ENCODE assay signal across 8 cellular contexts in the genomic region with DNA sequence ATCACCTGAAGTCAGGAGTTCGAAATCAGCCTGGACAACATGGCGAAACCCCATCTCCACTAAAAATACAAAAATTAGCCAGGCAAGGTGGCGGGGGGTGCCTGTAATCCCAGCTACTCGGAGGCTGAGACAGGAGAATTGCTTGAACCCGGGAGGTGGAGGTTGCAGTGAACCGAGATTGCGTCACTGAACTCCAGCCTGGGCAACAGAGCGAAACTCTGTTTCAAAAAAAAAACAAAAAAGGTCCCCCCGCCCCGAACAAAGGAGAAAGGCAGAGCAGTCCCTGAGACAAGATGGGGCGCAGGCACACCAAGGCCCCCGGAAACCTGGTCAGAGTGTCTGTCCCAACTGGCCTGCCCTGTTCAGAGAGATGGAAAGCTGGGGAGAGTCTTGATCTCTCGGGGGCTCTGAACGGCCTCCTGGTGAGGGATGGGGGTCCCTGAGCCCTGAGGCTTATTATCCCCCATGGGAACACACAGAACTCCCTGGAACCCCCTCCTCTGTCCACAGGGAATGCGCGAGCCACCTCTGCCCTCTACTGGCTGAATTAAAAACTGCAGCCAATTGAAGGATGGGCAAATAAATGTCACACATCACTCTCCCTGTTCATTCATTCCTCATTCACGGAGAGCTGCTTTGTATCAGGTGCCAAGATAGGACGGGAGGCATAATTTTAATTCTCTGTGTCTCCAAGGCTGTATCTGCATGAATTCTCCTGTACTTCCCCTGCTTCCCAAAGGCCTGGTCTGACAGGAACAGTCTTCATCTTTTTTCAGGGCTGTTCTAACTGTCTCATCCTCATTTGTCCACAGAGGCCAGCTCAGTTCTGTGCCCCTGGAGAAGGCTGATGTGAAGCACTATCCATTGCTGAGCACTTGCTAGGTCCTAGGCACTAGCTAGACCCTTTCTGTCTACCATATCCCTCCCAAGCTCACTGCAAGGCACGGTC. TPM values are rescaled to one million over a fixed set of nuclear protein-coding genes. Genes with fewer than 3 reads are reported as not detected.
DNase-seq lines count a peak whose midpoint lies in the region; ATAC-seq and TF ChIP-seq lines count a peak whose summit lies in the region.

No MANE protein-coding gene starts in this region.

- no TSS peak for BruUV-seq in PC-9 (replicated peaks; lab: Mats Ljungman, UMichigan)
- BruUV-seq in mammary epithelial cell (replicated peaks; lab: Mats Ljungman, UMichigan), result no TSS peak

- H3F3A ChIP-seq in PC-9 (ENCODE audit: insufficient read depth, low read depth), result no peaks in the 10 kb centered on the region

- no peaks in the 10 kb centered on the region for H3K9me3 Mint-ChIP-seq in type B pancreatic cell

- DNase-seq in BJ (ENCODE audit: low read depth), result no peak
- DNase-seq in PC-9, result peak in 1 of 2 experiments; percentile 45
- peak; percentile 20 for DNase-seq in mammary epithelial cell
- peak in 1 of 3 donors; percentile 21 for DNase-seq in right lobe of liver
- DNase-seq in type B pancreatic cell (ENCODE audit: extremely low spot score, unreplicated experiment), result no peak

- H3K4me2 ChIP-seq in PC-9 (no peak overlapping the region), mammary epithelial cell (ENCODE audit: insufficient read depth, low read depth, low read length) (no peak overlapping the region)

- peaks cover 2% of the 10 kb centered on the region for H3K27me3 ChIP-seq in BJ (ENCODE audit: control insufficient read depth, insufficient read depth, low read length)
- H3K27me3 ChIP-seq in PC-9 (ENCODE audit: insufficient read depth, low read depth), result no peaks in the 10 kb centered on the region; the same call in 1 of the 2 replicates
- H3K27me3 ChIP-seq in mammary epithelial cell (ENCODE audit: insufficient read depth, low read length), result no peaks in the 10 kb centered on the region
- H3K27me3 ChIP-seq in right lobe of liver, result no peaks in the 10 kb centered on the region

- H3K36me3 ChIP-seq in BJ (ENCODE audit: control insufficient read depth, insufficient read depth, low read length), result no peaks in the 10 kb centered on the region
- no peaks in the 10 kb centered on the region for H3K36me3 ChIP-seq in PC-9 (ENCODE audit: low read depth)
- H3K36me3 ChIP-seq in mammary epithelial cell (ENCODE audit: insufficient read depth, low read length), result no peaks in the 10 kb centered on the region
- H3K36me3 ChIP-seq in right lobe of liver, result no peaks in the 10 kb centered on the region

- dilution Hi-C loops in mammary epithelial cell (cut with HindIII; ENCODE audit: low sequenced_read_pairs), result no loop called here

- H4K20me1 ChIP-seq in PC-9 (ENCODE audit: insufficient read depth) (no peaks in the 10 kb centered on the region), mammary epithelial cell (ENCODE audit: insufficient read depth, low read length) (no peaks in the 10 kb centered on the region)

- TF ChIP-seq CTCF in BJ (IDR thresholded peaks at IDR 0.05; ENCODE audit: insufficient read depth, low read depth, low read length) (peak; percentile 84), PC-9 (conservative IDR thresholded peaks at IDR 0.05) (peak; percentile 98), mammary epithelial cell (conservative IDR thresholded peaks at IDR 0.05 in 1 of 2, IDR thresholded peaks at IDR 0.05 in 1 of 2; ENCODE audit: extremely low read depth in 1 of 2, insufficient read depth in 1 of 2, low read depth in 1 of 2, low read length in 2 of 2) (peak; percentile 88 to 89), right lobe of liver (IDR thresholded peaks at IDR 0.05) (peak; percentile 74 to 84 (median 82)), type B pancreatic cell (conservative IDR thresholded peaks at IDR 0.05) (peak; percentile 90)

- peaks cover 4% of the 10 kb centered on the region for H3K4me1 Mint-ChIP-seq in type B pancreatic cell (ENCODE audit: unreplicated experiment)

- H3K9me2 ChIP-seq in PC-9 (ENCODE audit: insufficient read depth), result no peaks in the 10 kb centered on the region

- CTCF ChIA-PET in BJ (lab: Yijun Ruan, JAX), result interaction anchor here (0.9 to 2.0 kb wide), 13 partner anchors 8 to 714 kb away, joined by 3 to 12 read pairs (median 5); no protein-coding TSS in a partner anchor
- CTCF ChIA-PET in PC-9 (lab: Charles Lee), result interaction anchor here (0.7 to 0.9 kb wide), 3 partner anchors 117 to 172 kb away, joined by 3 to 10 read pairs (median 5); no protein-coding TSS in a partner anchor
- CTCF ChIA-PET in mammary epithelial cell (lab: Charles Lee; ENCODE audit: low non-redundant PET), result interaction anchor here (0.7 kb wide), 1 partner anchor 117 kb away, joined by 7 read pairs; no protein-coding TSS in a partner anchor

- H3K4me1 ChIP-seq in PC-9 (replicated peaks; ENCODE audit: insufficient read depth) (no peaks in the 10 kb centered on the region), mammary epithelial cell (ENCODE audit: insufficient read depth, low read length) (no peaks in the 10 kb centered on the region), right lobe of liver (no peaks in the 10 kb centered on the region)

- in situ Hi-C loops in mammary epithelial cell (cut with MboI; ENCODE audit: low sequenced_read_pairs in 2 of 2), result no loop called here

- no peak for TF ChIP-seq POLR2A in right lobe of liver (IDR thresholded peaks at IDR 0.05)

- H3K27ac Mint-ChIP-seq in type B pancreatic cell, result no peak overlapping the region

- no peak overlapping the region for H3K9ac ChIP-seq in mammary epithelial cell (ENCODE audit: insufficient read depth, low read length)

- intact Hi-C loops in PC-9 (cut with micrococcal nuclease; ENCODE audit: unreplicated experiment), result loop anchor here (5.0 to 10.0 kb wide), 3 partner anchors 122 to 696 kb away; a partner anchor contains a TSS
- intact Hi-C loops in mammary epithelial cell (cut with micrococcal nuclease), result loop anchor here (1.0 to 5.0 kb wide), 2 partner anchors 117 to 182 kb away; no protein-coding TSS in a partner anchor
- intact Hi-C loops in right lobe of liver (cut with DNase I), result loop anchor here in 1 of 2 donors (10.0 kb wide), 1 partner anchor 64 kb away; no protein-coding TSS in a partner anchor

- POLR2A ChIA-PET in BJ (lab: Charles Lee) (no interaction called here), PC-9 (lab: Charles Lee; ENCODE audit: unreplicated experiment) (no interaction called here)

- H3K9me3 ChIP-seq in PC-9 (ENCODE audit: insufficient read depth, low read depth) (no peaks in the 10 kb centered on the region), mammary epithelial cell (replicated peaks; ENCODE audit: insufficient read depth, low read length) (no peaks in the 10 kb centered on the region), right lobe of liver (no peaks in the 10 kb centered on the region)

- no peak overlapping the region for H3K27ac ChIP-seq in PC-9
- no peak overlapping the region for H3K27ac ChIP-seq in mammary epithelial cell (ENCODE audit: insufficient read depth, low read depth, low read length)
- no peak overlapping the region for H3K27ac ChIP-seq in right lobe of liver

- H3K27me3 Mint-ChIP-seq in type B pancreatic cell, result peaks cover 12% of the 10 kb centered on the region

- H3K4me3 ChIP-seq in BJ (ENCODE audit: low read depth, low read length) (no peak overlapping the region), PC-9 (no peak overlapping the region), mammary epithelial cell (replicated peaks in 1 of 3; ENCODE audit: insufficient read depth in 1 of 3, low read depth in 2 of 3, low read length in 3 of 3) (no peak overlapping the region), right lobe of liver (no peak overlapping the region)

- no peak overlapping the region for H3K4me3 Mint-ChIP-seq in type B pancreatic cell

- H2AFZ ChIP-seq in PC-9, result no peak overlapping the region
- H2AFZ ChIP-seq in mammary epithelial cell (ENCODE audit: low read depth, low read length), result no peak overlapping the region

- ATAC-seq in GM18909 (IDR thresholded peaks at IDR 0.05; ENCODE audit: poor library complexity, unreplicated experiment), result peak; percentile 57
- ATAC-seq in right lobe of liver, result peak; percentile 55 to 71 (median 64)
- ATAC-seq in GM18867 (IDR thresholded peaks at IDR 0.05; ENCODE audit: unreplicated experiment), result no peak
- no peak for ATAC-seq in GM18873 (IDR thresholded peaks at IDR 0.05; ENCODE audit: low FRiP score, unreplicated experiment)

- H3K36me3 Mint-ChIP-seq in type B pancreatic cell, result no peaks in the 10 kb centered on the region

- WGBS in mammary epithelial cell (ENCODE audit: low coverage, missing lambda C conversion rate), result 38% methylated on average over 13 of the region's 19 CpGs
- 31% methylated on average over 9 of the region's 19 CpGs for WGBS in right lobe of liver (ENCODE audit: insufficient coverage, low coverage, low lambda C conversion rate, missing lambda C conversion rate)

- H3K79me2 ChIP-seq in PC-9 (ENCODE audit: low read depth) (no peaks in the 10 kb centered on the region), mammary epithelial cell (ENCODE audit: insufficient read depth, low read length) (no peaks in the 10 kb centered on the region)

RNA-seq across cellular contexts. Expression of a gene that starts 28.9 kb away (rescaled TPM):
- polyA plus RNA-seq in BJ (2011; rRNA removed), result not detected in 2 replicates
- not detected in 2 replicates for polyA minus RNA-seq in BJ (2011; rRNA and poly(A)+ RNA removed)
- total RNA-seq in PC-9 (2021), result not detected in 2 replicates
- total RNA-seq in mammary epithelial cell, result 1 to 10 TPM in 1 of 2 donors, not detected in 1; 1.3 TPM
- polyA plus RNA-seq in mammary epithelial cell, result 0.16 TPM
- polyA minus RNA-seq in mammary epithelial cell, result not detected
- 1,000 to 10,000 TPM in 2 of 6 experiments, 100 to 1,000 TPM in 4; 430 to 1,200 (median 741) TPM for total RNA-seq in right lobe of liver
- 0.12 and 0.63 TPM in 2 replicates for total RNA-seq in type B pancreatic cell (ENCODE audit: low replicate concordance)

RNA-seq across cellular contexts. Expression of a gene that starts 55.2 kb away (rescaled TPM):
- polyA plus RNA-seq in BJ (2011; rRNA removed) (210 and 239 TPM in 2 replicates), mammary epithelial cell (75.0 TPM)
- 122 and 139 TPM in 2 replicates for polyA minus RNA-seq in BJ (2011; rRNA and poly(A)+ RNA removed)
- total RNA-seq in PC-9 (2021) (287 and 318 TPM in 2 replicates), mammary epithelial cell (100 to 1,000 TPM in 1 of 2 donors, 10 to 100 TPM in 1; 36.8 to 117 TPM), right lobe of liver (100 to 1,000 TPM in 1 of 6 experiments, 10 to 100 TPM in 5; 41.7 to 100 (median 55.6) TPM), type B pancreatic cell (ENCODE audit: low replicate concordance) (122 and 248 TPM in 2 replicates)
- 154 TPM for polyA minus RNA-seq in mammary epithelial cell

Comparison
In these comparisons a context has a peak if more than half of its experiments do, and no peak if none do; other contexts are left out.
1. ATAC-seq: peak in GM18909 (single experiment) and right lobe of liver (4 of 4); none in GM18867 (single experiment) and GM18873 (single experiment).
2. RNA of a gene that starts 28.9 kb away (total RNA-seq): 430 to 1,200 TPM in right lobe of liver; 1.3 TPM in mammary epithelial cell, 0.12 to 0.63 TPM in type B pancreatic cell and not detected in PC-9; every median in the first group is over 100 times any median in the second.
3. Peak in every context shown above with its lines, with median percentiles within 50 percentile points of each other: CTCF ChIP-seq.